ENCODE assay signal across 24 cellular contexts in genomic region chr2:60411295-60411694, GRCh38.
DNase-seq lines count a peak whose midpoint lies in the region; ATAC-seq, FAIRE-seq and TF ChIP-seq lines count a peak whose summit lies in the region.
"Had no signal": no experiment of that assay in that cellular context is flagged by ENCODE, and none has a peak within 500 bp of the region (broad histone marks: within the 10 kb centered on the region; RNA-seq: fewer than 3 reads in every experiment).

No MANE protein-coding gene starts in this region.

- no peak overlapping the region for H3K14ac ChIP-seq in trophoblast cell (ENCODE audit: low read length)

- CTCF ChIA-PET in GM12878 (lab: Yijun Ruan, JAX): no interaction called here

- no peak overlapping the region for H2BK12ac ChIP-seq in trophoblast cell (ENCODE audit: low read length)

- H3K23ac ChIP-seq in trophoblast cell (ENCODE audit: low read length): no peak overlapping the region

- no peak for TF ChIP-seq EP300 in GM12878 (IDR thresholded peaks at IDR 0.05; ENCODE audit: borderline replicate concordance in 1 of 2, control insufficient read depth in 1 of 2, low read depth in 2 of 2, low read length in 2 of 2)

- RAD21 ChIA-PET in GM12878 (lab: Charles Lee; ENCODE audit: unreplicated experiment): no interaction called here

- no peaks in the 10 kb centered on the region for H3K9me2 ChIP-seq in Loucy (replicated peaks; ENCODE audit: low read depth, low read length)

- H2BK5ac ChIP-seq in trophoblast cell (ENCODE audit: low read depth, low read length, poor library complexity): no peak overlapping the region

- TF ChIP-seq RAD21 in GM12878 (IDR thresholded peaks at IDR 0.05; ENCODE audit: insufficient read depth, low read depth, low read length): no peak

- no peak overlapping the region for H2AK5ac ChIP-seq in trophoblast cell (ENCODE audit: low read length)

- peak overlapping the region; percentile 64; the same call in 1 of the 2 replicates for H2AFZ ChIP-seq in Loucy (ENCODE audit: low read length)
- H2AFZ ChIP-seq in GM12878 (ENCODE audit: control insufficient read depth, low read depth, low read length): peak overlapping the region; percentile 6
- no peak overlapping the region for H2AFZ ChIP-seq in trophoblast cell (ENCODE audit: insufficient read depth, low read length, poor library complexity)

- SMC1A ChIA-PET in GM12878 (lab: Charles Lee; ENCODE audit: uncharacterized antibody, unreplicated experiment): no interaction called here

- FAIRE-seq in GM12878 (lab: Jason Lieb, UNC): no peak
- FAIRE-seq: GM19239, HepG2, islet of Langerhans had no signal

- BruUV-seq in GM12878 (replicated peaks; lab: Mats Ljungman, UMichigan): no TSS peak

- TF ChIP-seq CTCF in Loucy (conservative IDR thresholded peaks at IDR 0.05; ENCODE audit: low read length) (no peak), GM12878 (IDR thresholded peaks at IDR 0.05 in 2 of 3, conservative IDR thresholded peaks at IDR 0.05 in 1 of 3; ENCODE audit: control insufficient read depth in 2 of 3, extremely low read depth in 1 of 3, insufficient read depth in 1 of 3, low read depth in 3 of 3, low read length in 3 of 3) (no peak)

- POLR2A ChIA-PET in GM12878 (lab: Charles Lee): no interaction called here

- no peak overlapping the region for H2BK120ac ChIP-seq in trophoblast cell (ENCODE audit: insufficient read depth, low read length, poor library complexity)

- no peaks in the 10 kb centered on the region for H3F3A ChIP-seq in Loucy (ENCODE audit: low read depth)

- H3K36me3 ChIP-seq in Loucy (ENCODE audit: insufficient read depth, low read length): no peaks in the 10 kb centered on the region
- no peaks in the 10 kb centered on the region for H3K36me3 ChIP-seq in GM12878 (ENCODE audit: control insufficient read depth in 2 of 2, insufficient read depth in 2 of 2, low read length in 1 of 2)
- no peaks in the 10 kb centered on the region for H3K36me3 ChIP-seq in trophoblast cell (ENCODE audit: control insufficient read depth in 1 of 2, insufficient read depth in 2 of 2, low read length in 2 of 2)
- H3K36me3 ChIP-seq: ascending aorta, gastrocnemius medialis had no signal

- H3K9me3 ChIP-seq in Loucy (ENCODE audit: insufficient read depth, low read depth, low read length): no peaks in the 10 kb centered on the region
- H3K9me3 ChIP-seq in GM12878 (replicated peaks; ENCODE audit: control insufficient read depth, insufficient read depth, low read length): no peaks in the 10 kb centered on the region
- no peaks in the 10 kb centered on the region for H3K9me3 ChIP-seq in trophoblast cell (ENCODE audit: insufficient read depth, low read depth, low read length)
- H3K9me3 ChIP-seq: ascending aorta, gastrocnemius medialis, mucosa of descending colon had no signal

- H3K4me2 ChIP-seq in Loucy (ENCODE audit: low read depth, low read length, poor library complexity, severe bottlenecking) (peak overlapping the region; percentile 46), GM12878 (ENCODE audit: control insufficient read depth, insufficient read depth) (peak overlapping the region; percentile 73), trophoblast cell (ENCODE audit: low read length) (peak overlapping the region; percentile 27)

- no peak overlapping the region for H3K18ac ChIP-seq in trophoblast cell (ENCODE audit: low read length)

- H3K27me3 ChIP-seq in Loucy (ENCODE audit: insufficient read depth, low read length, poor library complexity, severe bottlenecking) (no peaks in the 10 kb centered on the region), GM12878 (replicated peaks in 1 of 2; ENCODE audit: control insufficient read depth in 2 of 2, insufficient read depth in 2 of 2, low read length in 1 of 2) (no peaks in the 10 kb centered on the region), trophoblast cell (ENCODE audit: insufficient read depth, low read length) (no peaks in the 10 kb centered on the region)
- H3K27me3 ChIP-seq: ascending aorta, gastrocnemius medialis had no signal

- H3K9ac ChIP-seq in Loucy (ENCODE audit: low read depth, low read length, poor library complexity, severe bottlenecking) (no peak overlapping the region), GM12878 (ENCODE audit: control insufficient read depth, insufficient read depth, low read length) (no peak overlapping the region; the same call in 1 of the 2 replicates), trophoblast cell (ENCODE audit: low read length) (no peak overlapping the region)

- DNase-seq in EH (ENCODE audit: low read depth) (peak; percentile 25), GM12878 (ENCODE audit: low read depth, low spot score) (no peak), trophoblast cell (no peak), NCI-H146 (lab: John Stamatoyannopoulos, UW) (no peak)
- DNase-seq in activated CD4-positive, alpha-beta T cell treated with anti-CD3 and anti-CD28 coated beads, Interleukin-2, amount 50 U/mL, for 48 hours: no peak
- no peak for DNase-seq in activated CD4-positive, CD25-positive, alpha-beta regulatory T cell treated with anti-CD3 and anti-CD28 coated beads, Interleukin-2, amount 50 U/mL, for 72 hours
- DNase-seq: activated CD4-positive, alpha-beta T cell treated with anti-CD3 and anti-CD28 coated beads, Interleukin-2, amount 10 ng/mL, durations not matched to agents 24 days and 14 days; CD4-positive, alpha-beta T cell; cerebellar nuclear complex; DMS 273 treated with DMSO at 0.1 percent for 48 hours; gastrocnemius medialis; left ventricle myocardium superior; MM.1S; mucosa of descending colon; NCI-H1694 treated with DMSO at 0.1 percent for 48 hours; NCI-H82; T-helper 17 cell had no signal

- H4K20me1 ChIP-seq in Loucy (ENCODE audit: insufficient read depth, low read length, poor library complexity, severe bottlenecking) (no peaks in the 10 kb centered on the region), GM12878 (ENCODE audit: control insufficient read depth, insufficient read depth) (no peaks in the 10 kb centered on the region)

- H4K91ac ChIP-seq in trophoblast cell (ENCODE audit: low read depth, low read length): no peak overlapping the region

- intact Hi-C loops in GM12878 (cut with micrococcal nuclease; ENCODE audit: unreplicated experiment): loop anchor here (5.0 kb wide), 1 partner anchor 54 kb away; no protein-coding TSS in a partner anchor

- H3K4me3 ChIP-seq in Loucy (ENCODE audit: low read length, poor library complexity, severe bottlenecking): no peak overlapping the region
- H3K4me3 ChIP-seq in GM12878: no peak overlapping the region
- no peak overlapping the region for H3K4me3 ChIP-seq in trophoblast cell (ENCODE audit: low read depth, low read length)
- H3K4me3 ChIP-seq: ascending aorta, gastrocnemius medialis, GM23338, mucosa of descending colon had no signal

- ATAC-seq in GM12878: no peak
- ATAC-seq: gastrocnemius medialis, HepG2, mucosa of descending colon, Panc1, T-helper 17 cell had no signal

- H4K8ac ChIP-seq in trophoblast cell (ENCODE audit: low read depth, low read length): no peak overlapping the region

- in situ Hi-C loops in GM12878 (cut with MboI): no loop called here

- WGBS in GM12878 (ENCODE audit: insufficient coverage, insufficient replicate concordance, low lambda C conversion rate, missing lambda C conversion rate): 93% methylated on average over 3 of the region's 3 CpGs
- no CpG with 5 or more reads among the region's 3 CpGs for WGBS in trophoblast cell (ENCODE audit: extremely low coverage, insufficient coverage, insufficient read length)

- TF ChIP-seq POLR2A in GM12878 (IDR thresholded peaks at IDR 0.05; ENCODE audit: low read depth, low read length): no peak

- no peak overlapping the region for H3K4ac ChIP-seq in trophoblast cell (ENCODE audit: low read depth, low read length)

- no peaks in the 10 kb centered on the region for H3K79me2 ChIP-seq in Loucy (ENCODE audit: insufficient read depth, low read length)
- H3K79me2 ChIP-seq in GM12878 (ENCODE audit: control insufficient read depth, insufficient read depth, low read length): no peaks in the 10 kb centered on the region
- H3K79me2 ChIP-seq in trophoblast cell (ENCODE audit: control insufficient read depth, insufficient read depth, low read length, poor library complexity): peaks cover 2% of the 10 kb centered on the region

- H4K12ac ChIP-seq in trophoblast cell (ENCODE audit: low read depth, low read length): no peak overlapping the region

- H3K27ac ChIP-seq in GM12878 (ENCODE audit: control insufficient read depth, insufficient read depth): no peak overlapping the region; the same call in 1 of the 2 replicates
- H3K27ac ChIP-seq in trophoblast cell (ENCODE audit: low read depth, low read length): peak overlapping the region; percentile 49
- H3K27ac ChIP-seq: ascending aorta, gastrocnemius medialis had no signal

- H3K79me1 ChIP-seq in trophoblast cell (ENCODE audit: low read length): peaks cover 15% of the 10 kb centered on the region

- peaks cover 8% of the 10 kb centered on the region for H3K4me1 ChIP-seq in Loucy (ENCODE audit: insufficient read depth, low read length, poor library complexity, severe bottlenecking)
- H3K4me1 ChIP-seq in GM12878 (ENCODE audit: control insufficient read depth, insufficient read depth, low read length): peaks cover 41% of the 10 kb centered on the region
- peaks cover 40 to 43% of the 10 kb centered on the region in 2 experiments for H3K4me1 ChIP-seq in trophoblast cell (ENCODE audit: control insufficient read depth in 1 of 2, insufficient read depth in 2 of 2, low read length in 2 of 2)
- H3K4me1 ChIP-seq: ascending aorta had no signal

TF ChIP-seq in GM12878, 131 proteins besides CTCF, POLR2A, EP300 and RAD21 (continues in another document):
- no peak for TF ChIP-seq EZH2 (IDR thresholded peaks at IDR 0.05; ENCODE audit: borderline replicate concordance, control insufficient read depth, low read depth, low read length)
- no peak for TF ChIP-seq STAT3 (IDR thresholded peaks at IDR 0.05; ENCODE audit: low read depth, low read length)
- TF ChIP-seq RUNX3 (IDR thresholded peaks at IDR 0.05; ENCODE audit: low read length): peak; percentile 66; the same call in 1 of the 2 replicates
